In the genomic region with DNA sequence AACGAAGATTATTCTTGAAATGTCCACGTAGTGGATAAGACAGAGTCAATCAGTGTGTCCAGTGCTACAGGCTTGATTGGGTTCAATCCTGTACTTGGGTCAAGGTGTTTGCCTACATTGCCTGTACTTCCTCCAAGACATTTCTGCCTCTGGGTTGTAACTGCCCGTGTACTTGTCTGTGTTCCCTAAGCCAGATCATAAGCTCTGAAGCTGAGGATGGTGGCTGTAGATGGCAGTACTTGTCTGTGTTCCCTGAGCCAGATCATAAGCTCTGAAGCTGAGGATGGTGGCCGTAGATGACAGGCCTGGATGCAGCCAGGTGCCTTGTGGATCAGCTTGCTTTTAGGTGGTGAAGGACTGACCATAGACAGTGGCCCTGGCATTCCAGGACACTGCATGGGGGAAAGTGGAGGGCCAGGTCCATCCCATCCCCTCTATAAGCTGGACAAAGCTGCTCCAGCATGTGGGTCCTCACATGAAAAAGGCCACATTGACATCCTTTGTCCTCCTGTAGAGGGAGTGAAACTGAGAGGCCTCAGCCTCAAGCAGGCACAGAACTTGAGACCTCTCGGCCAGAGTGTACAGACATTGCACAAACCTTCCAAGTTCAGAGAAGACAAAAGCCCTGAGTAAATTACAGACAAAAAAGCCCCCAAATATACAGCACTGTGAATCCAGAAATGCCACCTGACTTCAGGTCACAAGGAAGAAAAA, we compare ENCODE assay signal across 1 cellular context.
TF ChIP-seq lines count a peak whose summit lies in the region.

No MANE protein-coding gene starts in this region.

TF ChIP-seq in IMR-90, 13 proteins besides CTCF, POLR2A, EP300 and RAD21:
- TF ChIP-seq CEBPB (IDR thresholded peaks at IDR 0.05; ENCODE audit: low read depth, low read length) (no peak), CHD1 (IDR thresholded peaks at IDR 0.05; ENCODE audit: low read depth, low read length) (no peak), SMC3 (IDR thresholded peaks at IDR 0.05; ENCODE audit: low read depth, low read length) (no peak), MAFK (IDR thresholded peaks at IDR 0.05; ENCODE audit: low read depth, low read length) (no peak), MAZ (IDR thresholded peaks at IDR 0.05; ENCODE audit: borderline replicate concordance, low read depth, low read length) (no peak), MXI1 (IDR thresholded peaks at IDR 0.05; ENCODE audit: borderline replicate concordance, low read depth, low read length) (no peak)
- TF ChIP-seq, protein P1, sequence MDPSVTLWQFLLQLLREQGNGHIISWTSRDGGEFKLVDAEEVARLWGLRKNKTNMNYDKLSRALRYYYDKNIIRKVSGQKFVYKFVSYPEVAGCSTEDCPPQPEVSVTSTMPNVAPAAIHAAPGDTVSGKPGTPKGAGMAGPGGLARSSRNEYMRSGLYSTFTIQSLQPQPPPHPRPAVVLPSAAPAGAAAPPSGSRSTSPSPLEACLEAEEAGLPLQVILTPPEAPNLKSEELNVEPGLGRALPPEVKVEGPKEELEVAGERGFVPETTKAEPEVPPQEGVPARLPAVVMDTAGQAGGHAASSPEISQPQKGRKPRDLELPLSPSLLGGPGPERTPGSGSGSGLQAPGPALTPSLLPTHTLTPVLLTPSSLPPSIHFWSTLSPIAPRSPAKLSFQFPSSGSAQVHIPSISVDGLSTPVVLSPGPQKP (IDR thresholded peaks at IDR 0.05; ENCODE audit: borderline replicate concordance, low read depth, low read length): no peak
TF ChIP-seq in IMR-90: peak in this region for 0.
